Comparison of ENCODE assay signal across 25 cellular contexts in the genomic region with DNA sequence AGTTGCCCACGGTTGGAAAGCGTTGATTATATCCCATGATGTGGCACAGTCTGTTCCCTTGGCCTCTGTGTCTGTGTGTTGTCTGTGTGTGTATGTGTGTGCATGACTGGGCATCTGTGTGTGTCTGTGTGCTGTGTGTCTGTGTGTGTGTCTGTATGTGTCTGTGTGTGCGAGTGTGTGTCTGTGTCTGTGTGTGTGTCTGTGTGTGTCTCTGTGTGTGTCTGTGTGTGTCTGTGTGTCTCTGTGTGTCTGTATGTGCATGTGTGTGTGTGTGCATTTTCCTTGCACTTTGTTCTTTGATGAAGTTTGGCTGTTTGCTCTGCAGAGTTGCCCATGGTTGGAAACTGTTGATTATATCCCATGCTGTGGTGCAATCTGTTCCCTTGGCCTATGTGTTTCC.
A peak's percentile ranks its signal among the peaks of the same experiment; 100 is the strongest.
DNase-seq lines count a peak whose midpoint lies in the region; ATAC-seq, FAIRE-seq and TF ChIP-seq lines count a peak whose summit lies in the region.
"Had no signal": no experiment of that assay in that cellular context is flagged by ENCODE, and none has a peak within 500 bp of the region (broad histone marks: within the 10 kb centered on the region; RNA-seq: fewer than 3 reads in every experiment).

No MANE protein-coding gene starts in this region.

- peak overlapping the region; percentile 7 for H3K4me3 Mint-ChIP-seq in endothelial cell (ENCODE audit: unreplicated experiment)
- H3K4me3 Mint-ChIP-seq: CD14-positive monocyte; CD4-positive, alpha-beta T cell; CD8-positive, alpha-beta memory T cell had no signal

- H3K27ac Mint-ChIP-seq in endothelial cell (ENCODE audit: unreplicated experiment) = no peak overlapping the region
- H3K27ac Mint-ChIP-seq: CD14-positive monocyte; CD4-positive, alpha-beta T cell; CD8-positive, alpha-beta memory T cell had no signal

- H3K36me3 Mint-ChIP-seq in endothelial cell (ENCODE audit: low read depth, unreplicated experiment) = peaks cover 11% of the 10 kb centered on the region
- H3K36me3 Mint-ChIP-seq: CD8-positive, alpha-beta memory T cell had no signal

- CTCF ChIA-PET in HepG2 (lab: Yijun Ruan, JAX; ENCODE audit: low intra/inter-chr PET ratio, low total read pairs) = no interaction called here

- H3K9me3 ChIP-seq in HepG2 (ENCODE audit: low read length) (0 out of 2 replicates have a peak, but pooled peaks cover 9% of the 10 kb centered on the region), right lobe of liver (no peaks in the 10 kb centered on the region)
- H3K9me3 ChIP-seq: BE2C had no signal

- TF ChIP-seq CTCF in HepG2 (CRISPR knock-in tag; IDR thresholded peaks at IDR 0.05) (no peak), right lobe of liver (IDR thresholded peaks at IDR 0.05) (no peak), bronchial epithelial cell (IDR thresholded peaks at IDR 0.05; ENCODE audit: insufficient read depth, low read length, severe bottlenecking) (no peak), endothelial cell (IDR thresholded peaks at IDR 0.05; ENCODE audit: unreplicated experiment) (no peak)

- peaks cover 3% of the 10 kb centered on the region for H3K27me3 Mint-ChIP-seq in endothelial cell (ENCODE audit: unreplicated experiment)

- H3K36me3 ChIP-seq in HepG2 (replicated peaks in 1 of 2; ENCODE audit: control insufficient read depth in 1 of 2, insufficient read depth in 2 of 2, low read length in 2 of 2) (no peaks in the 10 kb centered on the region), right lobe of liver (no peaks in the 10 kb centered on the region), bronchial epithelial cell (ENCODE audit: control insufficient read depth, insufficient read depth, low read length) (no peaks in the 10 kb centered on the region)
- H3K36me3 ChIP-seq: BE2C; BLaER1 treated with 17β-estradiol and CSF1 and Interleukin-3, amounts not matched to agents 10 nM and 100 nM had no signal

- TF ChIP-seq RAD21 in HepG2 (CRISPR knock-in tag; IDR thresholded peaks at IDR 0.05) = no peak

- no peak overlapping the region for H2AFZ ChIP-seq in HepG2 (ENCODE audit: low read length)

- ATAC-seq in HepG2 = no peak; the same call in 2 of the 3 replicates
- no peak for ATAC-seq in right lobe of liver
- ATAC-seq in HG03135 (IDR thresholded peaks at IDR 0.05; ENCODE audit: unreplicated experiment) = no peak

- no peaks in the 10 kb centered on the region for H3K27me3 ChIP-seq in HepG2 (ENCODE audit: control insufficient read depth in 1 of 2, insufficient read depth in 2 of 2, low read length in 2 of 2)
- no peaks in the 10 kb centered on the region for H3K27me3 ChIP-seq in right lobe of liver
- no peaks in the 10 kb centered on the region for H3K27me3 ChIP-seq in bronchial epithelial cell (ENCODE audit: control insufficient read depth, insufficient read depth, low read length)
- H3K27me3 ChIP-seq: BE2C; BLaER1 treated with 17β-estradiol and CSF1 and Interleukin-3, amounts not matched to agents 10 nM and 100 nM had no signal

- H3K27ac ChIP-seq in HepG2 (ENCODE audit: extremely low read length, insufficient read depth, low read length) (no peak overlapping the region), right lobe of liver (no peak overlapping the region)
- H3K27ac ChIP-seq: 22Rv1; BLaER1 treated with 17β-estradiol and CSF1 and Interleukin-3, amounts not matched to agents 10 nM and 100 nM had no signal

- H3K4me1 ChIP-seq in HepG2 (ENCODE audit: insufficient read depth, low read length) (no peaks in the 10 kb centered on the region), right lobe of liver (no peaks in the 10 kb centered on the region)
- H3K4me1 ChIP-seq: BE2C; BLaER1 treated with 17β-estradiol and CSF1 and Interleukin-3, amounts not matched to agents 10 nM and 100 nM had no signal

- no peak for DNase-seq in HepG2 (ENCODE audit: low spot score)
- DNase-seq in right lobe of liver = no peak
- no peak for DNase-seq in bronchial epithelial cell (ENCODE audit: low read depth)
- DNase-seq in endothelial cell (ENCODE audit: low spot score) = no peak
- no peak for DNase-seq in hypothalamus (lab: John Stamatoyannopoulos, UW)
- no peak for DNase-seq in stimulated activated CD4-positive, alpha-beta T cell treated with anti-CD3 and anti-CD28 coated beads, Interleukin-12 subunit alpha, Interleukin-12 subunit beta, amount 100 ng/mL, for 4 hours
- DNase-seq in mucosa of gallbladder (ENCODE audit: low spot score) = no peak
- DNase-seq: AML-193; BE2C; CD4-positive, alpha-beta T cell; CD8-positive, alpha-beta memory T cell; DMS 273 treated with DMSO at 0.1 percent for 48 hours; DMS79; EL; GDM1; GOT3; H7; HCEC 1CT had no signal

- FAIRE-seq in HepG2 (lab: Jason Lieb, UNC) = peak; percentile 30
- FAIRE-seq in bronchial epithelial cell (lab: Jason Lieb, UNC) = peak; percentile 94
- FAIRE-seq: A204.1, D721Med, GM12892 had no signal

- H3K4me1 Mint-ChIP-seq in endothelial cell (ENCODE audit: unreplicated experiment) = no peaks in the 10 kb centered on the region
- H3K4me1 Mint-ChIP-seq: CD8-positive, alpha-beta memory T cell had no signal

- H4K20me1 ChIP-seq in HepG2 (ENCODE audit: insufficient read depth, low read length) = no peaks in the 10 kb centered on the region
- H4K20me1 ChIP-seq: BLaER1 treated with 17β-estradiol and CSF1 and Interleukin-3, amounts not matched to agents 10 nM and 100 nM had no signal

- in situ Hi-C loops in HepG2 (cut with HindIII; ENCODE audit: extremely low pct_ligation_motif_present, low pct_unique_long_range_greater_than_20kb) = no loop called here

- TF ChIP-seq POLR2A in HepG2 (IDR thresholded peaks at IDR 0.05; ENCODE audit: insufficient read depth in 1 of 2, low read depth in 2 of 2, low read length in 2 of 2) = no peak
- no peak for TF ChIP-seq POLR2A in right lobe of liver (IDR thresholded peaks at IDR 0.05)

- peaks cover 4% of the 10 kb centered on the region for H3K9me3 Mint-ChIP-seq in endothelial cell (ENCODE audit: unreplicated experiment)

- intact Hi-C loops in HepG2 (cut with micrococcal nuclease; ENCODE audit: unreplicated experiment) = no loop called here
- intact Hi-C loops in right lobe of liver (cut with DNase I) = no loop called here

- H3K4me3 ChIP-seq in HepG2 (replicated peaks in 1 of 3; ENCODE audit: insufficient read depth in 1 of 3, low read depth in 2 of 3, low read length in 3 of 3) (no peak overlapping the region), right lobe of liver (no peak overlapping the region), bronchial epithelial cell (ENCODE audit: low read depth, low read length) (no peak overlapping the region)
- H3K4me3 ChIP-seq: BLaER1 treated with 17β-estradiol and CSF1 and Interleukin-3, amounts not matched to agents 10 nM and 100 nM had no signal

- no peak overlapping the region for H3K9ac ChIP-seq in HepG2 (ENCODE audit: insufficient read depth, low read depth, low read length)
- H3K9ac ChIP-seq: BLaER1 treated with 17β-estradiol and CSF1 and Interleukin-3, amounts not matched to agents 10 nM and 100 nM had no signal

- TF ChIP-seq EP300 in HepG2 (IDR thresholded peaks at IDR 0.05; ENCODE audit: low read depth in 2 of 2, low read length in 2 of 2) (no peak), HepG2 (CRISPR knock-in tag; IDR thresholded peaks at IDR 0.05; ENCODE audit: borderline replicate concordance) (no peak)

- H3K4me2 ChIP-seq in HepG2 (ENCODE audit: low read depth, low read length) = no peak overlapping the region
- H3K4me2 ChIP-seq: BLaER1 treated with 17β-estradiol and CSF1 and Interleukin-3, amounts not matched to agents 10 nM and 100 nM had no signal

- BruUV-seq in HepG2 (replicated peaks; lab: Mats Ljungman, UMichigan) = no TSS peak

- POLR2A ChIA-PET in HepG2 (lab: Yijun Ruan, JAX) = no interaction called here

- H3K79me2 ChIP-seq in HepG2 (ENCODE audit: insufficient read depth, low read length) = no peaks in the 10 kb centered on the region

- WGBS in HepG2 (ENCODE audit: low lambda C conversion rate) = 2% methylated on average over 3 of the region's 3 CpGs
- WGBS in right lobe of liver (ENCODE audit: insufficient coverage, low coverage, low lambda C conversion rate, missing lambda C conversion rate) = 57% methylated on average over 3 of the region's 3 CpGs

TF ChIP-seq in HepG2, 621 proteins besides CTCF, POLR2A, EP300 and RAD21 (continues in another document):
- TF ChIP-seq ZNF343 (CRISPR knock-in tag; IDR thresholded peaks at IDR 0.05) = no peak
- TF ChIP-seq, protein P1, sequence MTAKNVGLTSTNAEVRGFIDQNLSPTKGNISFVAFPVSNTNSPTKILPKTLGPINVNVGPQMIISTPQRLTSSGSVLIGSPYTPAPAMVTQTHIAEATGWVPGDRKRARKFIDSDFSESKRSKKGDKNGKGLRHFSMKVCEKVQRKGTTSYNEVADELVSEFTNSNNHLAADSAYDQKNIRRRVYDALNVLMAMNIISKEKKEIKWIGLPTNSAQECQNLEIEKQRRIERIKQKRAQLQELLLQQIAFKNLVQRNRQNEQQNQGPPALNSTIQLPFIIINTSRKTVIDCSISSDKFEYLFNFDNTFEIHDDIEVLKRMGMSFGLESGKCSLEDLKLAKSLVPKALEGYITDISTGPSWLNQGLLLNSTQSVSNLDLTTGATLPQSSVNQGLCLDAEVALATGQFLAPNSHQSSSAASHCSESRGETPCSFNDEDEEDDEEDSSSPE (CRISPR knock-in tag; IDR thresholded peaks at IDR 0.05) = no peak
- TF ChIP-seq ZBTB3 (CRISPR knock-in tag; IDR thresholded peaks at IDR 0.05; ENCODE audit: borderline replicate concordance, low read depth) = no peak
